ENCODE assay signal across 21 cellular contexts in the genomic region with DNA sequence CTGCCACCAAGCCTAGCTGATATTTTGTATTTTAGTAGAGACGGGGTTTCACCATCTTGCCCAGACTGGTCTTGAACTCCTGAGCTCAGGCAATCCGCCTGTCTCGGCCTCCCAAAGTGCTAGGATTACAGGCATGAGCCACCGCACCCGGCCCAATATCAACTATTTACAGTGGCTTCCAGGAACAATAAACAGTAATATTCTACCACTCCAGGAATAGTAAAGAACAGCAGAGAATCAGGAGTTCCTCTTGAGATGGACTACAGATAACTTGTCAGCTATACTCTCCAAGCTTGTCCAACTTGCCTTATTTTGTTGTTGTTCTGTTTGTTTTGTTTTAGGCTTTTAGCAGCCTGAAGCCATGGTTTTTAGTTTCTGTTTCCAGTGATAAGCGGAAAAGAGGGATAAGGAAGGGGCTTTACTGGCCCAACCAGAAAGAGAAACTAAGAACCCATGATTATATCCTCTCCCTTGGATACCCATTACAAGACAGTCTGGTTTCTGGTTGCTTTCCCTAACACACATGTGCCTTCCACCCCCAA. TPM values are rescaled to one million over a fixed set of nuclear protein-coding genes. Genes with fewer than 3 reads are reported as not detected.
A peak's percentile ranks its signal among the peaks of the same experiment; 100 is the strongest.
DNase-seq lines count a peak whose midpoint lies in the region; ATAC-seq lines count a peak whose summit lies in the region.
"Had no signal": no experiment of that assay in that cellular context is flagged by ENCODE, and none has a peak within 500 bp of the region (broad histone marks: within the 10 kb centered on the region; RNA-seq: fewer than 3 reads in every experiment).

No MANE protein-coding gene starts in this region.

- POLR2A ChIA-PET in naive thymus-derived CD4-positive, alpha-beta T cell (lab: Charles Lee) = interaction anchor here (0.6 to 1.6 kb wide), 6 partner anchors 14 to 348 kb away, joined by 3 to 6 read pairs (median 4); no protein-coding TSS in a partner anchor

- intact Hi-C loops in naive thymus-derived CD4-positive, alpha-beta T cell (cut with micrococcal nuclease) = no loop called here

- H3K9me3 Mint-ChIP-seq in stimulated activated naive CD8-positive, alpha-beta T cell treated with anti-CD3 and anti-CD28 coated beads, Interleukin-15, Interleukin-2, amounts not matched to agents 100 ng/mL and 50 ng/mL, for 24 hours = no peaks in the 10 kb centered on the region
- H3K9me3 Mint-ChIP-seq in activated naive CD8-positive, alpha-beta T cell (ENCODE audit: low read depth) = no peaks in the 10 kb centered on the region
- peaks cover 0 to 3% (median 0%) of the 10 kb centered on the region in 11 donors for H3K9me3 Mint-ChIP-seq in naive thymus-derived CD4-positive, alpha-beta T cell

- no peaks in the 10 kb centered on the region for H3K9me3 ChIP-seq in naive thymus-derived CD4-positive, alpha-beta T cell (ENCODE audit: control insufficient read depth in 2 of 3, low read length in 3 of 3)
- H3K9me3 ChIP-seq: right atrium auricular region, SJCRH30 had no signal

- peak overlapping the region; percentile 29 for H3K4me3 Mint-ChIP-seq in stimulated activated naive CD8-positive, alpha-beta T cell treated with anti-CD3 and anti-CD28 coated beads, Interleukin-15, Interleukin-2, amounts not matched to agents 100 ng/mL and 50 ng/mL, for 24 hours
- H3K4me3 Mint-ChIP-seq in activated naive CD8-positive, alpha-beta T cell = no peak overlapping the region
- peak overlapping the region in 3 of 10 donors; percentile 26 to 48 (median 47) for H3K4me3 Mint-ChIP-seq in naive thymus-derived CD4-positive, alpha-beta T cell
- H3K4me3 Mint-ChIP-seq: H9 had no signal

- peaks cover 74% of the 10 kb centered on the region for H3K36me3 Mint-ChIP-seq in stimulated activated naive CD8-positive, alpha-beta T cell treated with anti-CD3 and anti-CD28 coated beads, Interleukin-15, Interleukin-2, amounts not matched to agents 100 ng/mL and 50 ng/mL, for 24 hours (ENCODE audit: low read depth)
- peaks cover 20% of the 10 kb centered on the region for H3K36me3 Mint-ChIP-seq in activated naive CD8-positive, alpha-beta T cell
- peaks cover 8 to 57% (median 39%) of the 10 kb centered on the region in 5 donors for H3K36me3 Mint-ChIP-seq in naive thymus-derived CD4-positive, alpha-beta T cell

- H3K27ac ChIP-seq in naive thymus-derived CD4-positive, alpha-beta T cell (ENCODE audit: low read depth, low read length) = no peak overlapping the region
- H3K27ac ChIP-seq: PC-9, right atrium auricular region, SJCRH30 had no signal

- peaks cover 0 to 41% (median 7%) of the 10 kb centered on the region in 3 experiments for H3K36me3 ChIP-seq in naive thymus-derived CD4-positive, alpha-beta T cell (ENCODE audit: control insufficient read depth in 2 of 3, insufficient read depth in 3 of 3, low read length in 3 of 3)
- H3K36me3 ChIP-seq: right atrium auricular region, SJCRH30 had no signal

- DNase-seq in stimulated activated naive CD8-positive, alpha-beta T cell treated with anti-CD3 and anti-CD28 coated beads, Interleukin-15, Interleukin-2, amounts not matched to agents 100 U/mL and 50 U/mL, for 24 hours = no peak
- DNase-seq in naive thymus-derived CD4-positive, alpha-beta T cell = no peak
- no peak for DNase-seq in C1 segment of cervical spinal cord (lab: John Stamatoyannopoulos, UW)
- no peak for DNase-seq in NCI-H446 (lab: John Stamatoyannopoulos, UW)
- DNase-seq in islet precursor cell = no peak
- DNase-seq: aorta; central memory CD4-positive, alpha-beta T cell; foreskin melanocyte; H9; hypothalamus; KG1; MV-4-11; NCI-H1694; NCI-H2227 treated with DMSO at 0.1 percent for 48 hours; PC-9; SJCRH30; stimulated activated CD8-positive, alpha-beta memory T cell treated with anti-CD3 and anti-CD28 coated beads, Interleukin-4, amount 100 ng/mL, for 48 hours; T-helper 2 cell had no signal

- H3K4me1 ChIP-seq in naive thymus-derived CD4-positive, alpha-beta T cell (ENCODE audit: control insufficient read depth in 2 of 2, insufficient read depth in 2 of 2, low read length in 2 of 2) = peaks cover 25 to 29% of the 10 kb centered on the region in 2 donors

- H3K27me3 Mint-ChIP-seq in stimulated activated naive CD8-positive, alpha-beta T cell treated with anti-CD3 and anti-CD28 coated beads, Interleukin-15, Interleukin-2, amounts not matched to agents 100 ng/mL and 50 ng/mL, for 24 hours = no peaks in the 10 kb centered on the region
- no peaks in the 10 kb centered on the region for H3K27me3 Mint-ChIP-seq in activated naive CD8-positive, alpha-beta T cell
- H3K27me3 Mint-ChIP-seq in naive thymus-derived CD4-positive, alpha-beta T cell = no peaks in the 10 kb centered on the region

- ATAC-seq in stimulated activated naive CD8-positive, alpha-beta T cell treated with anti-CD3 and anti-CD28 coated beads, Interleukin-15, Interleukin-2, amounts not matched to agents 100 U/mL and 50 U/mL, for 24 hours = no peak
- no peak for ATAC-seq in naive thymus-derived CD4-positive, alpha-beta T cell

- H3K27ac Mint-ChIP-seq in stimulated activated naive CD8-positive, alpha-beta T cell treated with anti-CD3 and anti-CD28 coated beads, Interleukin-15, Interleukin-2, amounts not matched to agents 100 ng/mL and 50 ng/mL, for 24 hours = peak overlapping the region; percentile 82
- H3K27ac Mint-ChIP-seq in activated naive CD8-positive, alpha-beta T cell = peak overlapping the region; percentile 91
- H3K27ac Mint-ChIP-seq in naive thymus-derived CD4-positive, alpha-beta T cell = peak overlapping the region; percentile 19 to 94 (median 76)
- H3K27ac Mint-ChIP-seq: H9 had no signal

- H3K27me3 ChIP-seq in naive thymus-derived CD4-positive, alpha-beta T cell (ENCODE audit: control insufficient read depth in 2 of 2, insufficient read depth in 2 of 2, low read length in 2 of 2) = no peaks in the 10 kb centered on the region
- H3K27me3 ChIP-seq: right atrium auricular region, SJCRH30 had no signal

- H3K4me1 Mint-ChIP-seq in stimulated activated naive CD8-positive, alpha-beta T cell treated with anti-CD3 and anti-CD28 coated beads, Interleukin-15, Interleukin-2, amounts not matched to agents 100 ng/mL and 50 ng/mL, for 24 hours (ENCODE audit: low read depth) = peaks cover 81% of the 10 kb centered on the region
- peaks cover 84% of the 10 kb centered on the region for H3K4me1 Mint-ChIP-seq in activated naive CD8-positive, alpha-beta T cell (ENCODE audit: low read depth)
- peaks cover 53 to 89% (median 81%) of the 10 kb centered on the region in 7 donors for H3K4me1 Mint-ChIP-seq in naive thymus-derived CD4-positive, alpha-beta T cell

- H3K4me3 ChIP-seq in naive thymus-derived CD4-positive, alpha-beta T cell (ENCODE audit: low read length) = no peak overlapping the region
- H3K4me3 ChIP-seq: PC-9, right atrium auricular region, SJCRH30 had no signal

- CTCF ChIA-PET in naive thymus-derived CD4-positive, alpha-beta T cell (lab: Charles Lee) = interaction anchor here (1.0 to 1.5 kb wide), 2 partner anchors 33 to 35 kb away, joined by 4 read pairs; no protein-coding TSS in a partner anchor

RNA-seq across cellular contexts. Expression of a gene that starts 36.8 kb away (rescaled TPM):
- total RNA-seq in naive thymus-derived CD4-positive, alpha-beta T cell = 10 to 100 TPM; 79.6 to 99.7 (median 87.0) TPM
- 10 to 100 TPM; 78.8 to 94.7 TPM for polyA plus RNA-seq in naive thymus-derived CD4-positive, alpha-beta T cell
